ENCODE assay signal across 8 cellular contexts in the genomic region with DNA sequence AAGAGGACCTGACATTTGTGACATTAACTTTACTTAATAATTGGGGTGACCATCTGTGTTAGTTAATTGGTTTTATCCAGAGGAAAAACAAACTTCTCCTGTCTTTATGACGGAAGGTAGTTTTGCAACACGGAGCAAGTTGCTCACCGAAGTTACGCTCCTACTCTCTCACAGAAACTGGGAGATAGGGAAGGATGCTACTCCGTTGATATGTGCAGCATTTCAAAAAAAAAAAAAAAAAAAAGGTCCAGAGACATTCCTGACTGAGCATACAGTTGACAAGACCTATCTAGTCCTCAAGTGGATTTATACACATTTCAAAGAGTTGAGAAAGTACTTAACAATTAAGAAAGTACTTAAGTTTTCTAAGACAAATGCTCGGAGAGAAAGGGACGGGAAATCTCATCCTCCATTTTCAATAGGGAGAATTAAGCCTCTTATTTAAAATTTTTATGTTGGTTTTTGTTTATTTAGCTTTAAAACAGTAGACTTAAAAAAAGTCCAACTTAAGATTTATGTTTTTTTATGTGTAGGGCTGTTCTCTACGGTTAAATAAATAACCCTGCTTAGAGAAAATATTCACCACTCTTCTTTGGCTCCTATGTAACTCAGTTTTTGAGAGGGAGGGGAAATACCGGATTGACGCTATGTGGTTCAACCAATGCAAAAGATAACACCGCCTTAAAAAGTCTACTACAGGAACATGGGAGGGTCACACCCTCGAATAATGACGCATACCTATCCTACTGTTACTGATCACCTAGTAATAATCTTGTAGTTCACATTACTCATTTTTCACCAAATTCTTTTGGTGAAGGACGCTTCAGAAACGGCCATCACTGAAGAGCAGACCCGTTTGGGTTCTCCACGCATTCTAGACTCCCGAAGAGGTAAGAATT. TPM values are rescaled to one million over a fixed set of nuclear protein-coding genes. Genes with fewer than 3 reads are reported as not detected.
DNase-seq lines count a peak whose midpoint lies in the region; ATAC-seq and TF ChIP-seq lines count a peak whose summit lies in the region.

A gene (plus strand): TSS at position 787 of the 899 bp plus-strand sequence. CDS start 50,286 bp downstream, outside the sequence.

- H3K27me3 Mint-ChIP-seq in endodermal cell (ENCODE audit: insufficient read depth), result no peaks in the 10 kb centered on the region

- no peaks in the 10 kb centered on the region for H3K79me2 ChIP-seq in KMS-11 (ENCODE audit: insufficient read depth, low read depth)

- no peaks in the 10 kb centered on the region for H3K36me3 ChIP-seq in KMS-11 (ENCODE audit: insufficient read depth)
- no peaks in the 10 kb centered on the region for H3K36me3 ChIP-seq in endodermal cell (ENCODE audit: control insufficient read depth, insufficient read depth, low read length)
- H3K36me3 ChIP-seq in subcutaneous abdominal adipose tissue (ENCODE audit: control insufficient read depth in 5 of 5, insufficient read depth in 5 of 5, low read length in 5 of 5), result no peaks in the 10 kb centered on the region

- H3K27ac Mint-ChIP-seq in endodermal cell, result peak within 1 kb of the TSS; percentile 99

- peak within 1 kb of the TSS; percentile 66 for H3K27ac ChIP-seq in KMS-11
- peak within 1 kb of the TSS; percentile 97 for H3K27ac ChIP-seq in endodermal cell (ENCODE audit: low read depth, low read length)
- H3K27ac ChIP-seq in subcutaneous abdominal adipose tissue (ENCODE audit: low read depth, low read length), result peak within 1 kb of the TSS; percentile 100

- H3K9me3 ChIP-seq in endodermal cell (ENCODE audit: control insufficient read depth, low read length) (peaks cover 12% of the 10 kb centered on the region), mononuclear cell (ENCODE audit: low read depth, low read length) (no peaks in the 10 kb centered on the region), subcutaneous abdominal adipose tissue (ENCODE audit: control insufficient read depth in 5 of 5, low read length in 5 of 5) (no peaks in the 10 kb centered on the region)

- 33 to 38% methylated on average over 3 to 17 of the region's 18 CpGs for WGBS in endodermal cell (ENCODE audit: insufficient coverage in 1 of 2, insufficient read length in 1 of 2), 2 experiments

- H3K4me3 Mint-ChIP-seq in endodermal cell, result peak within 1 kb of the TSS; percentile 76

- peak within 1 kb of the TSS; percentile 85 for H2AFZ ChIP-seq in KMS-11 (ENCODE audit: low read depth)

- peak within 1 kb of the TSS; percentile 81 for H3K4me2 ChIP-seq in KMS-11

- H3K4me1 Mint-ChIP-seq in endodermal cell, result peaks cover 15% of the 10 kb centered on the region

- H3K9me3 Mint-ChIP-seq in endodermal cell, result peaks cover 1% of the 10 kb centered on the region

- H3K4me3 ChIP-seq in KMS-11 (IDR thresholded peaks at IDR 0.05; ENCODE audit: insufficient read depth, low read depth, low read length), result no peak within 1 kb of the TSS
- peak within 1 kb of the TSS; percentile 96 for H3K4me3 ChIP-seq in endodermal cell (ENCODE audit: low read length)
- peak within 1 kb of the TSS; percentile 76 for H3K4me3 ChIP-seq in mononuclear cell (ENCODE audit: low read length)
- H3K4me3 ChIP-seq in subcutaneous abdominal adipose tissue (ENCODE audit: low read depth in 1 of 5, low read length in 5 of 5), result peak within 1 kb of the TSS; percentile 84 to 97 (median 90)

- TF ChIP-seq CTCF in KMS-11 (conservative IDR thresholded peaks at IDR 0.05; ENCODE audit: low read depth, low read length) (no peak), endodermal cell (conservative IDR thresholded peaks at IDR 0.05) (no peak)

- H3K27me3 ChIP-seq in KMS-11 (ENCODE audit: insufficient read depth, low read depth) (no peaks in the 10 kb centered on the region), endodermal cell (ENCODE audit: control insufficient read depth, insufficient read depth, low read length, poor library complexity, severe bottlenecking) (no peaks in the 10 kb centered on the region), mononuclear cell (ENCODE audit: insufficient read depth, low read length) (no peaks in the 10 kb centered on the region), subcutaneous abdominal adipose tissue (ENCODE audit: control insufficient read depth in 5 of 5, insufficient read depth in 4 of 5, low read length in 5 of 5) (no peaks in the 10 kb centered on the region)

- peaks cover 12% of the 10 kb centered on the region for H3K4me1 ChIP-seq in KMS-11 (ENCODE audit: low read depth, poor library complexity, severe bottlenecking)
- H3K4me1 ChIP-seq in endodermal cell (ENCODE audit: control insufficient read depth, insufficient read depth, low read length), result no peaks in the 10 kb centered on the region
- peaks cover 12% of the 10 kb centered on the region for H3K4me1 ChIP-seq in mononuclear cell (ENCODE audit: insufficient read depth, low read length)
- peaks cover 5 to 22% (median 16%) of the 10 kb centered on the region in 5 donors for H3K4me1 ChIP-seq in subcutaneous abdominal adipose tissue (ENCODE audit: control insufficient read depth in 5 of 5, insufficient read depth in 5 of 5, low read length in 5 of 5)

- DNase-seq in EL (peak; percentile 74), endodermal cell (no peak), SIG-M5 treated with dmso at 0.1 percent for 504 hours (lab: John Stamatoyannopoulos, UW; ENCODE audit: unreplicated experiment) (no peak)
- peak; percentile 32 for DNase-seq in activated CD4-positive, alpha-beta T cell treated with anti-CD3 and anti-CD28 coated beads, Interleukin-2, amount 50 U/mL, for 1 hour

- H3K9ac ChIP-seq in KMS-11 (peak within 1 kb of the TSS; percentile 80), endodermal cell (ENCODE audit: extremely low read depth, low read length, poor library complexity, severe bottlenecking) (peak within 1 kb of the TSS; percentile 93), subcutaneous abdominal adipose tissue (ENCODE audit: low read length in 5 of 5) (peak within 1 kb of the TSS; percentile 97 to 100 (median 100))

- ATAC-seq in GM21737 (IDR thresholded peaks at IDR 0.05; ENCODE audit: unreplicated experiment), result peak; percentile 29

- H3K36me3 Mint-ChIP-seq in endodermal cell (ENCODE audit: low read depth), result no peaks in the 10 kb centered on the region

- H4K20me1 ChIP-seq in KMS-11 (ENCODE audit: insufficient read depth), result no peaks in the 10 kb centered on the region

RNA-seq across cellular contexts. Expression of the gene that starts here (rescaled TPM):
- total RNA-seq in endodermal cell (10 to 100 TPM; 24.5 to 26.8 TPM), mononuclear cell (10.7 TPM)
- 10.2 TPM for polyA plus RNA-seq in endodermal cell (2013, experiment 1 of 2)
- 10.9 TPM for polyA plus RNA-seq in endodermal cell (2013, experiment 2 of 2)

Comparison
In these comparisons a context has a peak if more than half of its experiments do, and no peak if none do; other contexts are left out.
1. DNase-seq: peak in EL (single experiment) and activated CD4-positive, alpha-beta T cell treated with anti-CD3 and anti-CD28 coated beads, Interleukin-2, amount 50 U/mL, for 1 hour (single experiment); none in endodermal cell (single experiment) and SIG-M5 treated with dmso at 0.1 percent for 504 hours (single experiment).
2. Peak in every context shown above with its lines, with median percentiles within 50 percentile points of each other: H3K27ac ChIP-seq and H3K9ac ChIP-seq.